In genomic region chr10:18378766-18379165, GRCh38 we compare ENCODE assay signal across 14 cellular contexts.
DNase-seq lines count a peak whose midpoint lies in the region; ATAC-seq and TF ChIP-seq lines count a peak whose summit lies in the region.
"Had no signal": no experiment of that assay in that cellular context is flagged by ENCODE, and none has a peak within 500 bp of the region (broad histone marks: within the 10 kb centered on the region; RNA-seq: fewer than 3 reads in every experiment).

No MANE protein-coding gene starts in this region.

- intact Hi-C loops in right cardiac atrium (cut with DNase I) = no loop called here
- intact Hi-C loops in PC-3 (cut with micrococcal nuclease) = no loop called here

- H4K20me1 ChIP-seq in OCI-LY1 (ENCODE audit: insufficient read depth, low read length) (no peaks in the 10 kb centered on the region), PC-3 (ENCODE audit: low read length) (no peaks in the 10 kb centered on the region)

- peak; percentile 50 to 63 for ATAC-seq in right cardiac atrium
- ATAC-seq in PC-3 = no peak

- BruUV-seq in PC-3 (replicated peaks; lab: Mats Ljungman, UMichigan) = no TSS peak

- H3K4me2 ChIP-seq in OCI-LY1 (ENCODE audit: low read length) (no peak overlapping the region), PC-3 (ENCODE audit: low read length) (no peak overlapping the region)

- H3K9me2 ChIP-seq in OCI-LY1 (ENCODE audit: low read depth, low read length) = no peaks in the 10 kb centered on the region
- H3K9me2 ChIP-seq in PC-3 (replicated peaks; ENCODE audit: low read length) = no peaks in the 10 kb centered on the region

- POLR2A ChIA-PET in PC-3 (lab: Charles Lee; ENCODE audit: unreplicated experiment) = no interaction called here

- H3K4me3 ChIP-seq in OCI-LY1 (ENCODE audit: low read depth, low read length, poor library complexity, severe bottlenecking) = no peak overlapping the region
- H3K4me3 ChIP-seq in fibroblast of the aortic adventitia (ENCODE audit: low read depth, low read length) = no peak overlapping the region
- no peak overlapping the region for H3K4me3 ChIP-seq in right cardiac atrium (ENCODE audit: low read length)
- no peak overlapping the region for H3K4me3 ChIP-seq in PC-3 (ENCODE audit: low read length)
- H3K4me3 ChIP-seq: SJSA1 had no signal

- no peak for TF ChIP-seq CTCF in OCI-LY1 (IDR thresholded peaks at IDR 0.05; ENCODE audit: low read length)
- no peak for TF ChIP-seq CTCF in fibroblast of the aortic adventitia (IDR thresholded peaks at IDR 0.05; ENCODE audit: insufficient read depth, low read length)
- TF ChIP-seq CTCF in PC-3 (conservative IDR thresholded peaks at IDR 0.05; ENCODE audit: low read depth, low read length) = no peak

- 66% methylated on average over 2 of the region's 2 CpGs for WGBS in right cardiac atrium

- H3K36me3 ChIP-seq in OCI-LY1 (ENCODE audit: insufficient read depth, low read length) = no peaks in the 10 kb centered on the region
- H3K36me3 ChIP-seq in PC-3 (ENCODE audit: low read depth, low read length) = no peaks in the 10 kb centered on the region
- H3K36me3 ChIP-seq: SJSA1 had no signal

- H3F3A ChIP-seq in OCI-LY1 (ENCODE audit: insufficient read depth, low read length) (no peaks in the 10 kb centered on the region), PC-3 (ENCODE audit: low read length, unreplicated experiment) (no peaks in the 10 kb centered on the region)

- H3K9me3 ChIP-seq in OCI-LY1 (ENCODE audit: low read length) (peaks cover 5% of the 10 kb centered on the region; the same call in 1 of the 2 replicates), right cardiac atrium (ENCODE audit: control insufficient read depth, low read length) (no peaks in the 10 kb centered on the region), PC-3 (ENCODE audit: low read length) (no peaks in the 10 kb centered on the region)
- H3K9me3 ChIP-seq: SJSA1 had no signal

- CTCF ChIA-PET in PC-3 (lab: Charles Lee) = no interaction called here

- H3K27ac ChIP-seq in OCI-LY1 (ENCODE audit: low read depth, low read length, poor library complexity, severe bottlenecking) = no peak overlapping the region
- H3K27ac ChIP-seq in right cardiac atrium (ENCODE audit: low read length) = no peak overlapping the region
- H3K27ac ChIP-seq in substantia nigra (ENCODE audit: low read depth, low read length, poor library complexity, severe bottlenecking) = no peak overlapping the region
- H3K27ac ChIP-seq in PC-3 (ENCODE audit: low read length) = no peak overlapping the region
- H3K27ac ChIP-seq: HL-60, RWPE1, SJSA1 had no signal

- H3K9ac ChIP-seq in OCI-LY1 (ENCODE audit: low read length) (no peak overlapping the region), PC-3 (ENCODE audit: low read length) (no peak overlapping the region)

- H3K27me3 ChIP-seq in OCI-LY1 (ENCODE audit: insufficient read depth, low read length) = no peaks in the 10 kb centered on the region
- no peaks in the 10 kb centered on the region for H3K27me3 ChIP-seq in right cardiac atrium (ENCODE audit: control insufficient read depth, insufficient read depth)
- no peaks in the 10 kb centered on the region for H3K27me3 ChIP-seq in PC-3 (ENCODE audit: low read length)
- H3K27me3 ChIP-seq: SJSA1 had no signal

- peak overlapping the region; percentile 87; the same call in 1 of the 2 replicates for H2AFZ ChIP-seq in OCI-LY1 (ENCODE audit: low read length)
- no peak overlapping the region for H2AFZ ChIP-seq in PC-3 (ENCODE audit: low read length)

- DNase-seq in fibroblast of the aortic adventitia (ENCODE audit: low read depth) (peak; percentile 2), right cardiac atrium (peak in 1 of 3 donors; percentile 51), substantia nigra (lab: John Stamatoyannopoulos, UW) (peak in 30 of 49 donors; percentile 0 to 67 (median 19)), PC-3 (no peak), superior temporal gyrus (ENCODE audit: extremely low spot score) (no peak)
- no peak for DNase-seq in activated naive CD4-positive, alpha-beta T cell treated with Interleukin-2 at 50 U/mL for 16 hours
- DNase-seq: CD4-positive, alpha-beta T cell; EL; HCEC 1CT; NCI-H1930 had no signal

- H3K79me2 ChIP-seq in OCI-LY1 (ENCODE audit: insufficient read depth, low read length) (no peaks in the 10 kb centered on the region), PC-3 (ENCODE audit: low read length) (no peaks in the 10 kb centered on the region)

- H3K4me1 ChIP-seq in OCI-LY1 (ENCODE audit: insufficient read depth, low read length, severe bottlenecking) (peaks cover 19% of the 10 kb centered on the region), right cardiac atrium (ENCODE audit: control insufficient read depth, insufficient read depth, low read length) (no peaks in the 10 kb centered on the region), PC-3 (ENCODE audit: insufficient read depth, low read length) (no peaks in the 10 kb centered on the region)
- H3K4me1 ChIP-seq: SJSA1 had no signal

Comparison
In these comparisons a context has a peak if more than half of its experiments do, and no peak if none do; other contexts are left out.
1. DNase-seq: peak in fibroblast of the aortic adventitia (single experiment) and substantia nigra (30 of 49); none in PC-3 (single experiment), activated naive CD4-positive, alpha-beta T cell treated with Interleukin-2 at 50 U/mL for 16 hours (single experiment) and superior temporal gyrus (single experiment).